ENCODE assay signal across 29 cellular contexts in genomic region chr1:34657849-34658248, GRCh38.
"Had no signal": no experiment of that assay in that cellular context is flagged by ENCODE, and none has a peak within 500 bp of the region (broad histone marks: within the 10 kb centered on the region; RNA-seq: fewer than 3 reads in every experiment).

No MANE protein-coding gene starts in this region.

- H2AFZ ChIP-seq: parathyroid adenoma had no signal

- H3K4me3 ChIP-seq: ovary, psoas muscle, right lobe of liver, sigmoid colon, stomach, testis, tibial artery, transverse colon, upper lobe of right lung, uterus had no signal

- ATAC-seq: naive thymus-derived CD8-positive, alpha-beta T cell; psoas muscle; right cardiac atrium; right lobe of liver; stimulated activated effector memory CD8-positive, alpha-beta T cell treated with anti-CD3 and anti-CD28 coated beads, Interleukin-12 subunit alpha, Interleukin-12 subunit beta, amount 100 ng/mL, for 72 hours; stimulated activated naive B cell treated with anti-CD40 and anti-IgM and Interleukin-4, amounts not matched to agents 10 μg/mL and 1 μg/mL and 100 μg/mL, for 72 hours; upper lobe of right lung had no signal

- H3K27ac ChIP-seq: neutrophil, ovary, parathyroid adenoma, psoas muscle, right lobe of liver, sigmoid colon, stomach, testis, tibial artery, transverse colon, upper lobe of right lung, uterus had no signal

- H3K9ac ChIP-seq: parathyroid adenoma had no signal

- H3K27ac Mint-ChIP-seq: naive B cell; naive thymus-derived CD8-positive, alpha-beta T cell; natural killer cell treated with Interleukin-12 subunit alpha and Interleukin-12 subunit beta and Interleukin-15 and Interleukin-18, amount 100 ng/mL, for 72 hours; nephron progenitor cell; stimulated activated effector memory CD8-positive, alpha-beta T cell treated with anti-CD3 and anti-CD28 coated beads, Interleukin-12 subunit alpha, Interleukin-12 subunit beta, amount 100 ng/mL, for 72 hours; stimulated activated naive B cell treated with anti-CD40 and anti-IgM and Interleukin-4, amounts not matched to agents 10 μg/mL and 1 μg/mL and 100 μg/mL, for 72 hours; stimulated activated naive CD8-positive, alpha-beta T cell treated with anti-CD3 and anti-CD28 coated beads, Interleukin-15, Interleukin-2, amounts not matched to agents 100 ng/mL and 50 ng/mL, for 24 hours; type B pancreatic cell had no signal

- H3K4me3 Mint-ChIP-seq: naive B cell; naive thymus-derived CD8-positive, alpha-beta T cell; natural killer cell treated with Interleukin-12 subunit alpha and Interleukin-12 subunit beta and Interleukin-15 and Interleukin-18, amount 100 ng/mL, for 72 hours; nephron progenitor cell; neural crest cell; stimulated activated effector memory CD8-positive, alpha-beta T cell treated with anti-CD3 and anti-CD28 coated beads, Interleukin-12 subunit alpha, Interleukin-12 subunit beta, amount 100 ng/mL, for 72 hours; stimulated activated naive B cell treated with anti-CD40 and anti-IgM and Interleukin-4, amounts not matched to agents 10 μg/mL and 1 μg/mL and 100 μg/mL, for 72 hours; stimulated activated naive CD8-positive, alpha-beta T cell treated with anti-CD3 and anti-CD28 coated beads, Interleukin-15, Interleukin-2, amounts not matched to agents 100 ng/mL and 50 ng/mL, for 24 hours; type B pancreatic cell had no signal

- H3K4me1 Mint-ChIP-seq: naive thymus-derived CD8-positive, alpha-beta T cell; nephron progenitor cell; stimulated activated effector memory CD8-positive, alpha-beta T cell treated with anti-CD3 and anti-CD28 coated beads, Interleukin-12 subunit alpha, Interleukin-12 subunit beta, amount 100 ng/mL, for 72 hours had no signal

- H3K9me3 Mint-ChIP-seq: naive B cell; naive thymus-derived CD8-positive, alpha-beta T cell; natural killer cell treated with Interleukin-12 subunit alpha and Interleukin-12 subunit beta and Interleukin-15 and Interleukin-18, amount 100 ng/mL, for 72 hours; neural crest cell; stimulated activated effector memory CD8-positive, alpha-beta T cell treated with anti-CD3 and anti-CD28 coated beads, Interleukin-12 subunit alpha, Interleukin-12 subunit beta, amount 100 ng/mL, for 72 hours; stimulated activated naive B cell treated with anti-CD40 and anti-IgM and Interleukin-4, amounts not matched to agents 10 μg/mL and 1 μg/mL and 100 μg/mL, for 72 hours; stimulated activated naive CD8-positive, alpha-beta T cell treated with anti-CD3 and anti-CD28 coated beads, Interleukin-15, Interleukin-2, amounts not matched to agents 100 ng/mL and 50 ng/mL, for 24 hours; type B pancreatic cell had no signal

- H3K27me3 ChIP-seq: neutrophil, ovary, right lobe of liver, sigmoid colon, testis, uterus had no signal

- DNase-seq: naive B cell; naive thymus-derived CD8-positive, alpha-beta T cell; nephron progenitor cell; nucleus accumbens; ovary; psoas muscle; right cardiac atrium; right lobe of liver; sigmoid colon; small intestine; stimulated activated CD4-positive, alpha-beta T cell treated with anti-CD3 and anti-CD28 coated beads, Interleukin-15, amount 100 ng/mL, for 24 hours; stimulated activated CD4-positive, alpha-beta T cell treated with anti-CD3 and anti-CD28 coated beads, Interleukin-2, amount 100 ng/mL, for 24 hours; stimulated activated CD4-positive, alpha-beta T cell treated with anti-CD3 and anti-CD28 coated beads, Interleukin-2, amount 100 ng/mL, for 48 hours; stimulated activated CD4-positive, alpha-beta T cell treated with anti-CD3 and anti-CD28 coated beads, Interleukin-4, amount 100 ng/mL, for 24 hours; stimulated activated naive B cell treated with anti-CD40 and anti-IgM and Interleukin-4, amounts not matched to agents 10 μg/mL and 1 μg/mL and 100 μg/mL, for 72 hours; stimulated activated naive CD4-positive, alpha-beta T cell treated with Interleukin-2 at 50 U/mL for 16 hours; stomach; testis; tibial artery; transverse colon; upper lobe of right lung; uterus had no signal

- H3K79me2 ChIP-seq: parathyroid adenoma had no signal

- H3K36me3 ChIP-seq: neutrophil, ovary, right lobe of liver, sigmoid colon, stomach, tibial artery, transverse colon, upper lobe of right lung, uterus had no signal

- H3K9me3 ChIP-seq: neutrophil, ovary, psoas muscle, right lobe of liver, sigmoid colon, stomach, testis, tibial artery, transverse colon, upper lobe of right lung, uterus had no signal

- H3K36me3 Mint-ChIP-seq: naive B cell; naive thymus-derived CD8-positive, alpha-beta T cell; natural killer cell treated with Interleukin-12 subunit alpha and Interleukin-12 subunit beta and Interleukin-15 and Interleukin-18, amount 100 ng/mL, for 72 hours; stimulated activated effector memory CD8-positive, alpha-beta T cell treated with anti-CD3 and anti-CD28 coated beads, Interleukin-12 subunit alpha, Interleukin-12 subunit beta, amount 100 ng/mL, for 72 hours; stimulated activated naive B cell treated with anti-CD40 and anti-IgM and Interleukin-4, amounts not matched to agents 10 μg/mL and 1 μg/mL and 100 μg/mL, for 72 hours; type B pancreatic cell had no signal

- H3K4me1 ChIP-seq: parathyroid adenoma, psoas muscle, right lobe of liver, sigmoid colon, stomach, testis, tibial artery, transverse colon, upper lobe of right lung, uterus had no signal
